Comparison of ENCODE assay signal across 11 cellular contexts in genomic region chr10:119466655-119467054, GRCh38.
DNase-seq lines count a peak whose midpoint lies in the region; ATAC-seq and TF ChIP-seq lines count a peak whose summit lies in the region.
"Had no signal": no experiment of that assay in that cellular context is flagged by ENCODE, and none has a peak within 500 bp of the region (broad histone marks: within the 10 kb centered on the region; RNA-seq: fewer than 3 reads in every experiment).

No MANE protein-coding gene starts in this region.

- POLR2A ChIA-PET in PC-3 (lab: Charles Lee; ENCODE audit: unreplicated experiment), result no interaction called here

- H2AFZ ChIP-seq in PC-3 (ENCODE audit: low read length), result peak overlapping the region; percentile 25

- intact Hi-C loops in PC-3 (cut with micrococcal nuclease), result no loop called here

- no peaks in the 10 kb centered on the region for H3K9me3 ChIP-seq in PC-3 (ENCODE audit: low read length)

- CTCF ChIA-PET in PC-3 (lab: Charles Lee), result interaction anchor here (1.0 kb wide), 1 partner anchor 21 kb away, joined by 5 read pairs; no protein-coding TSS in a partner anchor

- H3K27ac Mint-ChIP-seq in activated naive CD4-positive, alpha-beta T cell treated with anti-CD3 and anti-CD28 coated beads, Interleukin-2, amount 50 U/mL, for 72 hours, result no peak overlapping the region
- no peak overlapping the region for H3K27ac Mint-ChIP-seq in osteocyte (ENCODE audit: unreplicated experiment)
- no peak overlapping the region for H3K27ac Mint-ChIP-seq in endothelial cell (ENCODE audit: unreplicated experiment)

- H4K20me1 ChIP-seq in PC-3 (ENCODE audit: low read length), result no peaks in the 10 kb centered on the region

- H3K9me3 Mint-ChIP-seq in activated naive CD4-positive, alpha-beta T cell treated with anti-CD3 and anti-CD28 coated beads, Interleukin-2, amount 50 U/mL, for 72 hours, result peaks cover 8 to 13% of the 10 kb centered on the region in 2 donors
- peaks cover 6% of the 10 kb centered on the region for H3K9me3 Mint-ChIP-seq in osteocyte (ENCODE audit: unreplicated experiment)
- H3K9me3 Mint-ChIP-seq in endothelial cell (ENCODE audit: unreplicated experiment), result no peaks in the 10 kb centered on the region

- no peaks in the 10 kb centered on the region for H3F3A ChIP-seq in PC-3 (ENCODE audit: low read length, unreplicated experiment)

- H3K79me2 ChIP-seq in PC-3 (ENCODE audit: low read length), result no peaks in the 10 kb centered on the region

- no peaks in the 10 kb centered on the region for H3K9me2 ChIP-seq in PC-3 (replicated peaks; ENCODE audit: low read length)

- H3K36me3 Mint-ChIP-seq in activated naive CD4-positive, alpha-beta T cell treated with anti-CD3 and anti-CD28 coated beads, Interleukin-2, amount 50 U/mL, for 72 hours, result peaks cover 14 to 16% of the 10 kb centered on the region in 2 donors
- H3K36me3 Mint-ChIP-seq in osteocyte (ENCODE audit: unreplicated experiment) (no peaks in the 10 kb centered on the region), endothelial cell (ENCODE audit: low read depth, unreplicated experiment) (no peaks in the 10 kb centered on the region)

- peaks cover 31% of the 10 kb centered on the region for H3K27me3 Mint-ChIP-seq in osteocyte (ENCODE audit: unreplicated experiment)
- H3K27me3 Mint-ChIP-seq in endothelial cell (ENCODE audit: unreplicated experiment), result peaks cover 12% of the 10 kb centered on the region

- no peak overlapping the region for H3K9ac ChIP-seq in PC-3 (ENCODE audit: low read length)

- H3K4me1 Mint-ChIP-seq in osteocyte (ENCODE audit: unreplicated experiment), result peaks cover 3% of the 10 kb centered on the region
- no peaks in the 10 kb centered on the region for H3K4me1 Mint-ChIP-seq in endothelial cell (ENCODE audit: unreplicated experiment)

- H3K4me1 ChIP-seq in PC-3 (ENCODE audit: insufficient read depth, low read length), result peaks cover 37% of the 10 kb centered on the region

- DNase-seq in PC-3, result peak; percentile 70
- DNase-seq in activated naive CD4-positive, alpha-beta T cell treated with anti-CD3 and anti-CD28 coated beads, Interleukin-2, amount 50 U/mL, for 72 hours (ENCODE audit: low spot score in 2 of 2), result peak in 1 of 2 donors; percentile 77
- peak; percentile 17 for DNase-seq in stimulated activated CD4-positive, alpha-beta T cell treated with anti-CD3 and anti-CD28 coated beads, Interleukin-4, amount 100 ng/mL, for 1 hour
- DNase-seq in osteocyte (ENCODE audit: extremely low spot score, unreplicated experiment), result no peak
- no peak for DNase-seq in endothelial cell (ENCODE audit: low spot score)
- no peak for DNase-seq in AG08396 (ENCODE audit: low spot score)
- DNase-seq: small intestine, trophoblast cell had no signal

- H3K4me3 ChIP-seq in PC-3 (ENCODE audit: low read length), result no peak overlapping the region
- H3K4me3 ChIP-seq: lung had no signal

- no TSS peak for BruUV-seq in PC-3 (replicated peaks; lab: Mats Ljungman, UMichigan)

- H3K4me2 ChIP-seq in PC-3 (ENCODE audit: low read length), result peak overlapping the region; percentile 32; the same call in 1 of the 2 replicates

- H3K27ac ChIP-seq in PC-3 (ENCODE audit: low read length), result no peak overlapping the region

- no peaks in the 10 kb centered on the region for H3K36me3 ChIP-seq in PC-3 (ENCODE audit: low read depth, low read length)

- H3K4me3 Mint-ChIP-seq in osteocyte (ENCODE audit: unreplicated experiment) (no peak overlapping the region), endothelial cell (ENCODE audit: unreplicated experiment) (no peak overlapping the region)

- H3K27me3 ChIP-seq in PC-3 (ENCODE audit: low read length), result no peaks in the 10 kb centered on the region

- TF ChIP-seq CTCF in PC-3 (conservative IDR thresholded peaks at IDR 0.05; ENCODE audit: low read depth, low read length), result no peak
- no peak for TF ChIP-seq CTCF in osteocyte (IDR thresholded peaks at IDR 0.05)
- TF ChIP-seq CTCF in endothelial cell (IDR thresholded peaks at IDR 0.05; ENCODE audit: unreplicated experiment), result no peak

- peak; percentile 63 for ATAC-seq in GM19023 (IDR thresholded peaks at IDR 0.05; ENCODE audit: unreplicated experiment)
- ATAC-seq in PC-3, result peak; percentile 88
- peak; percentile 42 to 99 for ATAC-seq in activated naive CD4-positive, alpha-beta T cell treated with anti-CD3 and anti-CD28 coated beads, Interleukin-2, amount 50 U/mL, for 72 hours
- ATAC-seq: HCT116 had no signal

Comparison
In these comparisons a context has a peak if more than half of its experiments do, and no peak if none do; other contexts are left out.
1. DNase-seq: peak in PC-3 (single experiment) and stimulated activated CD4-positive, alpha-beta T cell treated with anti-CD3 and anti-CD28 coated beads, Interleukin-4, amount 100 ng/mL, for 1 hour (single experiment); none in osteocyte (single experiment), endothelial cell (single experiment) and AG08396 (single experiment).
2. Peak in every context shown above with its lines, with median percentiles within 50 percentile points of each other: ATAC-seq.